ENCODE assay signal across 25 cellular contexts in genomic region chr5:154831451-154831850, GRCh38. TPM values are rescaled to one million over a fixed set of nuclear protein-coding genes. Genes with fewer than 3 reads are reported as not detected.
DNase-seq lines count a peak whose midpoint lies in the region; ATAC-seq, FAIRE-seq and TF ChIP-seq lines count a peak whose summit lies in the region.
"Had no signal": no experiment of that assay in that cellular context is flagged by ENCODE, and none has a peak within 500 bp of the region (broad histone marks: within the 10 kb centered on the region; RNA-seq: fewer than 3 reads in every experiment).

No MANE protein-coding gene starts in this region.

- H3K9me3 ChIP-seq in CD4-positive, alpha-beta memory T cell (ENCODE audit: control insufficient read depth in 1 of 2, low read length in 2 of 2) = no peaks in the 10 kb centered on the region
- H3K9me3 ChIP-seq in RWPE2 (ENCODE audit: severe bottlenecking) = no peaks in the 10 kb centered on the region
- H3K9me3 ChIP-seq in HepG2 (ENCODE audit: low read length) = no peaks in the 10 kb centered on the region

- H3K27ac Mint-ChIP-seq in activated CD8-positive, alpha-beta T cell treated with anti-CD3 and anti-CD28 coated beads, Interleukin-2, amount 10 ng/mL, durations not matched to agents 7 days and 5 days = peak overlapping the region; percentile 39
- no peak overlapping the region for H3K27ac Mint-ChIP-seq in activated CD8-positive, alpha-beta T cell treated with anti-CD3 and anti-CD28 coated beads for 36 hours
- peak overlapping the region in 5 of 7 donors; percentile 62 to 94 (median 81) for H3K27ac Mint-ChIP-seq in CD4-positive, alpha-beta memory T cell
- H3K27ac Mint-ChIP-seq in nephron progenitor cell = peak overlapping the region; percentile 71

- no peak for FAIRE-seq in HepG2 (lab: Jason Lieb, UNC)
- FAIRE-seq: D721Med, GM19239, RCC 7860 had no signal

- H3K36me3 Mint-ChIP-seq in activated CD8-positive, alpha-beta T cell treated with anti-CD3 and anti-CD28 coated beads, Interleukin-2, amount 10 ng/mL, durations not matched to agents 7 days and 5 days (ENCODE audit: low read depth) = peaks cover 22% of the 10 kb centered on the region
- H3K36me3 Mint-ChIP-seq in activated CD8-positive, alpha-beta T cell treated with anti-CD3 and anti-CD28 coated beads for 36 hours (ENCODE audit: low read depth) = peaks cover 23% of the 10 kb centered on the region
- peaks cover 0 to 3% of the 10 kb centered on the region in 2 donors for H3K36me3 Mint-ChIP-seq in CD4-positive, alpha-beta memory T cell
- peaks cover 40% of the 10 kb centered on the region for H3K36me3 Mint-ChIP-seq in nephron progenitor cell (ENCODE audit: low read depth)

- no peak for ATAC-seq in activated CD8-positive, alpha-beta T cell treated with anti-CD3 and anti-CD28 coated beads, Interleukin-2, amount 10 ng/mL, durations not matched to agents 7 days and 5 days
- ATAC-seq in activated CD8-positive, alpha-beta T cell treated with anti-CD3 and anti-CD28 coated beads for 36 hours = no peak
- no peak for ATAC-seq in RWPE2 (ENCODE audit: low read depth)
- no peak for ATAC-seq in HepG2

- H3K4me3 ChIP-seq in CD4-positive, alpha-beta memory T cell (ENCODE audit: low read length in 2 of 2) = no peak overlapping the region
- no peak overlapping the region for H3K4me3 ChIP-seq in RWPE2 (ENCODE audit: severe bottlenecking)
- no peak overlapping the region for H3K4me3 ChIP-seq in HepG2 (replicated peaks in 1 of 3; ENCODE audit: insufficient read depth in 1 of 3, low read depth in 2 of 3, low read length in 3 of 3)

- no TSS peak for BruUV-seq in HepG2 (replicated peaks; lab: Mats Ljungman, UMichigan)

- TF ChIP-seq EP300 in HepG2 (IDR thresholded peaks at IDR 0.05; ENCODE audit: low read depth in 2 of 2, low read length in 2 of 2) (no peak), HepG2 (CRISPR knock-in tag; IDR thresholded peaks at IDR 0.05; ENCODE audit: borderline replicate concordance) (no peak)

- no peaks in the 10 kb centered on the region for H4K20me1 ChIP-seq in HepG2 (ENCODE audit: insufficient read depth, low read length)

- no peak for TF ChIP-seq RAD21 in HepG2 (CRISPR knock-in tag; IDR thresholded peaks at IDR 0.05)

- TF ChIP-seq CTCF in activated CD8-positive, alpha-beta T cell treated with anti-CD3 and anti-CD28 coated beads for 36 hours (IDR thresholded peaks at IDR 0.05) = no peak
- TF ChIP-seq CTCF in RWPE2 (IDR thresholded peaks at IDR 0.05; ENCODE audit: poor library complexity, severe bottlenecking) = no peak
- no peak for TF ChIP-seq CTCF in nephron progenitor cell (IDR thresholded peaks at IDR 0.05)
- TF ChIP-seq CTCF in HepG2 (CRISPR knock-in tag; IDR thresholded peaks at IDR 0.05) = no peak

- H3K4me1 ChIP-seq in CD4-positive, alpha-beta memory T cell (ENCODE audit: insufficient read depth, low read length) = peaks cover 48% of the 10 kb centered on the region
- H3K4me1 ChIP-seq in RWPE2 (ENCODE audit: insufficient read depth, poor library complexity, severe bottlenecking) (peaks cover 54% of the 10 kb centered on the region), HepG2 (ENCODE audit: insufficient read depth, low read length) (peaks cover 81% of the 10 kb centered on the region)

- TF ChIP-seq POLR2A in HepG2 (IDR thresholded peaks at IDR 0.05; ENCODE audit: insufficient read depth in 1 of 2, low read depth in 2 of 2, low read length in 2 of 2) = no peak

- no peak overlapping the region for H3K27ac ChIP-seq in CD4-positive, alpha-beta memory T cell (ENCODE audit: low read depth, low read length)
- H3K27ac ChIP-seq in RWPE2 (ENCODE audit: poor library complexity, severe bottlenecking) = peak overlapping the region; percentile 90
- no peak overlapping the region for H3K27ac ChIP-seq in HepG2 (ENCODE audit: extremely low read length, insufficient read depth, low read length)

- intact Hi-C loops in activated CD8-positive, alpha-beta T cell treated with anti-CD3 and anti-CD28 coated beads for 36 hours (cut with micrococcal nuclease) = no loop called here
- intact Hi-C loops in CD4-positive, alpha-beta memory T cell (cut with micrococcal nuclease) = no loop called here
- intact Hi-C loops in HepG2 (cut with micrococcal nuclease; ENCODE audit: unreplicated experiment) = no loop called here

- peaks cover 41% of the 10 kb centered on the region for H3K4me1 Mint-ChIP-seq in activated CD8-positive, alpha-beta T cell treated with anti-CD3 and anti-CD28 coated beads, Interleukin-2, amount 10 ng/mL, durations not matched to agents 7 days and 5 days (ENCODE audit: low read depth)
- peaks cover 25% of the 10 kb centered on the region for H3K4me1 Mint-ChIP-seq in activated CD8-positive, alpha-beta T cell treated with anti-CD3 and anti-CD28 coated beads for 36 hours (ENCODE audit: low read depth)
- H3K4me1 Mint-ChIP-seq in CD4-positive, alpha-beta memory T cell = peaks cover 24 to 50% (median 34%) of the 10 kb centered on the region in 4 donors
- peaks cover 5% of the 10 kb centered on the region for H3K4me1 Mint-ChIP-seq in nephron progenitor cell

- H3K79me2 ChIP-seq in HepG2 (ENCODE audit: insufficient read depth, low read length) = no peaks in the 10 kb centered on the region

- H3K36me3 ChIP-seq in CD4-positive, alpha-beta memory T cell (ENCODE audit: insufficient read depth, low read length) = no peaks in the 10 kb centered on the region
- H3K36me3 ChIP-seq in RWPE2 (ENCODE audit: low read depth) (no peaks in the 10 kb centered on the region; the same call in 1 of the 2 replicates), HepG2 (replicated peaks in 1 of 2; ENCODE audit: control insufficient read depth in 1 of 2, insufficient read depth in 2 of 2, low read length in 2 of 2) (peaks cover 9 to 15% of the 10 kb centered on the region in 2 experiments; a peak in 4 of 5 replicates)

- POLR2A ChIA-PET in activated CD8-positive, alpha-beta T cell treated with anti-CD3 and anti-CD28 coated beads, Interleukin-2, amount 10 ng/mL, durations not matched to agents 7 days and 5 days (lab: Charles Lee) = no interaction called here
- POLR2A ChIA-PET in activated CD8-positive, alpha-beta T cell treated with anti-CD3 and anti-CD28 coated beads for 36 hours (lab: Charles Lee) = no interaction called here
- POLR2A ChIA-PET in CD4-positive, alpha-beta memory T cell (lab: Charles Lee; ENCODE audit: partially characterized antibody) = interaction anchor here (1.4 kb wide), 1 partner anchor 26 kb away, joined by 4 read pairs; no protein-coding TSS in a partner anchor
- POLR2A ChIA-PET in HepG2 (lab: Yijun Ruan, JAX) = no interaction called here

- CTCF ChIA-PET in activated CD8-positive, alpha-beta T cell treated with anti-CD3 and anti-CD28 coated beads, Interleukin-2, amount 10 ng/mL, durations not matched to agents 7 days and 5 days (lab: Charles Lee) = no interaction called here
- CTCF ChIA-PET in activated CD8-positive, alpha-beta T cell treated with anti-CD3 and anti-CD28 coated beads for 36 hours (lab: Charles Lee) = no interaction called here
- CTCF ChIA-PET in CD4-positive, alpha-beta memory T cell (lab: Charles Lee; ENCODE audit: partially characterized antibody) = interaction anchor here (2.2 kb wide), 1 partner anchor 26 kb away, joined by 4 read pairs; no protein-coding TSS in a partner anchor
- CTCF ChIA-PET in HepG2 (lab: Yijun Ruan, JAX; ENCODE audit: low intra/inter-chr PET ratio, low total read pairs) = no interaction called here

- no peaks in the 10 kb centered on the region for H3K27me3 Mint-ChIP-seq in activated CD8-positive, alpha-beta T cell treated with anti-CD3 and anti-CD28 coated beads, Interleukin-2, amount 10 ng/mL, durations not matched to agents 7 days and 5 days (ENCODE audit: low read depth)
- no peaks in the 10 kb centered on the region for H3K27me3 Mint-ChIP-seq in activated CD8-positive, alpha-beta T cell treated with anti-CD3 and anti-CD28 coated beads for 36 hours
- H3K27me3 Mint-ChIP-seq in CD4-positive, alpha-beta memory T cell = no peaks in the 10 kb centered on the region
- peaks cover 3% of the 10 kb centered on the region for H3K27me3 Mint-ChIP-seq in nephron progenitor cell (ENCODE audit: low read depth, poor library complexity)

- no peak overlapping the region for H2AFZ ChIP-seq in HepG2 (ENCODE audit: low read length)

- no peaks in the 10 kb centered on the region for H3K27me3 ChIP-seq in CD4-positive, alpha-beta memory T cell (ENCODE audit: insufficient read depth, low read length)
- no peaks in the 10 kb centered on the region for H3K27me3 ChIP-seq in RWPE2 (ENCODE audit: insufficient read depth, poor library complexity, severe bottlenecking)
- H3K27me3 ChIP-seq in HepG2 (ENCODE audit: control insufficient read depth in 1 of 2, insufficient read depth in 2 of 2, low read length in 2 of 2) = no peaks in the 10 kb centered on the region

- DNase-seq in activated CD8-positive, alpha-beta T cell treated with anti-CD3 and anti-CD28 coated beads, Interleukin-2, amount 10 ng/mL, durations not matched to agents 7 days and 5 days = no peak
- no peak for DNase-seq in activated CD8-positive, alpha-beta T cell treated with anti-CD3 and anti-CD28 coated beads for 36 hours
- no peak for DNase-seq in CD4-positive, alpha-beta memory T cell
- no peak for DNase-seq in RWPE2 (ENCODE audit: low spot score)
- no peak for DNase-seq in nephron progenitor cell
- DNase-seq in ureter (ENCODE audit: low spot score) = no peak
- DNase-seq in foreskin melanocyte = no peak
- no peak for DNase-seq in HepG2 (ENCODE audit: low spot score)
- DNase-seq: AML-193, C1 segment of cervical spinal cord, EL, GF-D8, H7, Karpas-422, NCI-H1694, NCI-H2081, NCI-H2171, NCI-H345, NCI-H524, NCI-H774, OCI-M1, Right ventricle myocardium superior had no signal

- in situ Hi-C loops in HepG2 (cut with HindIII; ENCODE audit: extremely low pct_ligation_motif_present, low pct_unique_long_range_greater_than_20kb) = no loop called here

- H3K9ac ChIP-seq in HepG2 (ENCODE audit: insufficient read depth, low read depth, low read length) = no peak overlapping the region

- H3K4me2 ChIP-seq in HepG2 (ENCODE audit: low read depth, low read length) = no peak overlapping the region

- H3K9me3 Mint-ChIP-seq in activated CD8-positive, alpha-beta T cell treated with anti-CD3 and anti-CD28 coated beads, Interleukin-2, amount 10 ng/mL, durations not matched to agents 7 days and 5 days (ENCODE audit: insufficient read depth) = no peaks in the 10 kb centered on the region
- no peaks in the 10 kb centered on the region for H3K9me3 Mint-ChIP-seq in activated CD8-positive, alpha-beta T cell treated with anti-CD3 and anti-CD28 coated beads for 36 hours
- H3K9me3 Mint-ChIP-seq in CD4-positive, alpha-beta memory T cell = no peaks in the 10 kb centered on the region
- H3K9me3 Mint-ChIP-seq in nephron progenitor cell = no peaks in the 10 kb centered on the region

- WGBS in HepG2 (ENCODE audit: low lambda C conversion rate) = 94% methylated on average over 7 of the region's 7 CpGs

- H3K4me3 Mint-ChIP-seq in activated CD8-positive, alpha-beta T cell treated with anti-CD3 and anti-CD28 coated beads, Interleukin-2, amount 10 ng/mL, durations not matched to agents 7 days and 5 days = no peak overlapping the region
- no peak overlapping the region for H3K4me3 Mint-ChIP-seq in activated CD8-positive, alpha-beta T cell treated with anti-CD3 and anti-CD28 coated beads for 36 hours
- no peak overlapping the region for H3K4me3 Mint-ChIP-seq in CD4-positive, alpha-beta memory T cell
- H3K4me3 Mint-ChIP-seq in nephron progenitor cell = no peak overlapping the region

RNA-seq across cellular contexts. Expression of gene FAXDC2, which starts 19.0 kb away (rescaled TPM):
- total RNA-seq in activated CD8-positive, alpha-beta T cell treated with anti-CD3 and anti-CD28 coated beads, Interleukin-2, amount 10 ng/mL, durations not matched to agents 7 days and 5 days = not detected
- not detected for total RNA-seq in activated CD8-positive, alpha-beta T cell treated with anti-CD3 and anti-CD28 coated beads for 36 hours
- total RNA-seq in CD4-positive, alpha-beta memory T cell = under 1 TPM in 1 of 2 experiments, not detected in 1; 0.47 TPM
- 1 to 10 TPM in 1 of 2 donors, not detected in 1; 1.7 TPM for polyA plus RNA-seq in CD4-positive, alpha-beta memory T cell
- total RNA-seq in ureter (15.0 TPM), HepG2 (2016; rRNA removed; fragmentation: Illumina TruSeq; extraction: Trizol) (3.0 and 4.7 TPM in 2 replicates)
- total RNA-seq in HepG2 (2016; cell fraction: cytosol; rRNA removed; fragmentation: Illumina TruSeq; extraction: Trizol; ENCODE audit: low read depth) = 1.3 and 1.5 TPM in 2 replicates
- 4.3 and 5.0 TPM in 2 replicates for total RNA-seq in HepG2 (2016; cell fraction: insoluble cytoplasmic fraction; rRNA removed; fragmentation: Illumina TruSeq; extraction: Trizol)
- 3.5 and 4.3 TPM in 2 replicates for total RNA-seq in HepG2 (2016; cell fraction: membrane; rRNA removed; fragmentation: Illumina TruSeq; extraction: Trizol)
- 5.5 and 5.8 TPM in 2 replicates for total RNA-seq in HepG2 (2016; cell fraction: nucleus; rRNA removed; fragmentation: Illumina TruSeq; extraction: Trizol)
- 49.5 and 58.8 TPM in 2 replicates for polyA plus RNA-seq in HepG2 (2011; rRNA removed)
- 41.5 and 43.5 TPM in 2 replicates for polyA plus RNA-seq in HepG2 (2011; cell fraction: cytosol; rRNA removed)
- 45.2 and 57.4 TPM in 2 replicates for polyA plus RNA-seq in HepG2 (2011; cell fraction: nucleus; rRNA removed)
- 27.6 and 33.1 TPM in 2 replicates for polyA plus RNA-seq in HepG2 (2012)
- 1.3 and 1.9 TPM in 2 replicates for polyA plus RNA-seq in HepG2 (2016; cell fraction: cytosol; fragmentation: Illumina TruSeq; extraction: Trizol; ENCODE audit: low read depth)
- 3.7 and 4.2 TPM in 2 replicates for polyA plus RNA-seq in HepG2 (2016; cell fraction: insoluble cytoplasmic fraction; fragmentation: Illumina TruSeq; extraction: Trizol; ENCODE audit: low read depth)
- polyA plus RNA-seq in HepG2 (2016; cell fraction: membrane; fragmentation: Illumina TruSeq; extraction: Trizol; ENCODE audit: low read depth) = 3.9 and 4.0 TPM in 2 replicates
- polyA plus RNA-seq in HepG2 (2016; cell fraction: nucleus; fragmentation: Illumina TruSeq; extraction: Trizol; ENCODE audit: insufficient read depth, low read depth) = 6.6 and 7.0 TPM in 2 replicates
- polyA minus RNA-seq in HepG2 (2011; rRNA and poly(A)+ RNA removed; ENCODE audit: low replicate concordance) = 0.05 and 101 TPM in 2 replicates
- polyA minus RNA-seq in HepG2 (2011; cell fraction: cytosol; rRNA and poly(A)+ RNA removed) = 23.1 and 27.3 TPM in 2 replicates
- polyA minus RNA-seq in HepG2 (2011; cell fraction: nucleus; rRNA and poly(A)+ RNA removed) = 39.9 and 40.4 TPM in 2 replicates

RNA-seq across cellular contexts. Expression of gene CNOT8, which starts 27.0 kb away (rescaled TPM):
- 10 to 100 TPM; 67.4 to 68.4 TPM for total RNA-seq in activated CD8-positive, alpha-beta T cell treated with anti-CD3 and anti-CD28 coated beads, Interleukin-2, amount 10 ng/mL, durations not matched to agents 7 days and 5 days
- 10 to 100 TPM; 78.6 to 84.4 TPM for total RNA-seq in activated CD8-positive, alpha-beta T cell treated with anti-CD3 and anti-CD28 coated beads for 36 hours
- total RNA-seq in CD4-positive, alpha-beta memory T cell = 100 to 1,000 TPM; 110 to 115 TPM
- polyA plus RNA-seq in CD4-positive, alpha-beta memory T cell = 100 to 1,000 TPM; 164 to 243 TPM
- 39.2 TPM for total RNA-seq in ureter
- 37.1 and 50.3 TPM in 2 replicates for total RNA-seq in HepG2 (2016; rRNA removed; fragmentation: Illumina TruSeq; extraction: Trizol)
- total RNA-seq in HepG2 (2016; cell fraction: cytosol; rRNA removed; fragmentation: Illumina TruSeq; extraction: Trizol; ENCODE audit: low read depth) = 8.5 and 9.5 TPM in 2 replicates
- total RNA-seq in HepG2 (2016; cell fraction: insoluble cytoplasmic fraction; rRNA removed; fragmentation: Illumina TruSeq; extraction: Trizol) = 38.6 and 50.3 TPM in 2 replicates
- total RNA-seq in HepG2 (2016; cell fraction: membrane; rRNA removed; fragmentation: Illumina TruSeq; extraction: Trizol) = 21.9 and 23.8 TPM in 2 replicates
- 27.1 and 28.0 TPM in 2 replicates for total RNA-seq in HepG2 (2016; cell fraction: nucleus; rRNA removed; fragmentation: Illumina TruSeq; extraction: Trizol)
- polyA plus RNA-seq in HepG2 (2011; rRNA removed) = 63.8 and 74.9 TPM in 2 replicates
- 63.2 and 67.0 TPM in 2 replicates for polyA plus RNA-seq in HepG2 (2011; cell fraction: cytosol; rRNA removed)
- 46.3 and 57.5 TPM in 2 replicates for polyA plus RNA-seq in HepG2 (2011; cell fraction: nucleus; rRNA removed)
- polyA plus RNA-seq in HepG2 (2012) = 54.8 and 56.2 TPM in 2 replicates
- 4.1 and 5.1 TPM in 2 replicates for polyA plus RNA-seq in HepG2 (2016; cell fraction: cytosol; fragmentation: Illumina TruSeq; extraction: Trizol; ENCODE audit: low read depth)
- 41.9 and 42.7 TPM in 2 replicates for polyA plus RNA-seq in HepG2 (2016; cell fraction: insoluble cytoplasmic fraction; fragmentation: Illumina TruSeq; extraction: Trizol; ENCODE audit: low read depth)
- 12.2 and 12.5 TPM in 2 replicates for polyA plus RNA-seq in HepG2 (2016; cell fraction: membrane; fragmentation: Illumina TruSeq; extraction: Trizol; ENCODE audit: low read depth)
- 48.0 and 49.6 TPM in 2 replicates for polyA plus RNA-seq in HepG2 (2016; cell fraction: nucleus; fragmentation: Illumina TruSeq; extraction: Trizol; ENCODE audit: insufficient read depth, low read depth)
- 31.6 and 52.4 TPM in 2 replicates for polyA minus RNA-seq in HepG2 (2011; rRNA and poly(A)+ RNA removed; ENCODE audit: low replicate concordance)
- polyA minus RNA-seq in HepG2 (2011; cell fraction: cytosol; rRNA and poly(A)+ RNA removed) = 51.4 and 54.3 TPM in 2 replicates
- 35.0 and 39.0 TPM in 2 replicates for polyA minus RNA-seq in HepG2 (2011; cell fraction: nucleus; rRNA and poly(A)+ RNA removed)
